14 cellular contexts compared by ENCODE assay signal in genomic region chr4:8273450-8273849, GRCh38. TPM values are rescaled to one million over a fixed set of nuclear protein-coding genes. Genes with fewer than 3 reads are reported as not detected.
"Had no signal": no experiment of that assay in that cellular context is flagged by ENCODE, and none has a peak within 500 bp of the region (broad histone marks: within the 10 kb centered on the region; RNA-seq: fewer than 3 reads in every experiment).

No MANE protein-coding gene starts in this region.

- H3K4me3 ChIP-seq: cardiac muscle cell, neural progenitor cell, smooth muscle cell had no signal

- H3K9me3 ChIP-seq: SK-N-SH had no signal

- ATAC-seq: T-helper 17 cell, WTC11 had no signal

- H3K4me3 Mint-ChIP-seq: activated naive CD4-positive, alpha-beta T cell treated with anti-CD3 and anti-CD28 coated beads for 36 hours; neural progenitor cell; T-helper 17 cell; type B pancreatic cell; WTC11 had no signal

- H3K27ac ChIP-seq: cardiac muscle cell, epithelial cell of prostate, neural progenitor cell had no signal

- H3K9ac ChIP-seq: neural progenitor cell, SK-N-SH had no signal

- H3K27ac Mint-ChIP-seq: activated naive CD4-positive, alpha-beta T cell treated with anti-CD3 and anti-CD28 coated beads for 36 hours; neural progenitor cell; T-helper 17 cell; type B pancreatic cell; WTC11 had no signal

- H3K9me3 Mint-ChIP-seq: activated naive CD4-positive, alpha-beta T cell treated with anti-CD3 and anti-CD28 coated beads for 36 hours; type B pancreatic cell; WTC11 had no signal

- DNase-seq: activated CD4-positive, alpha-beta T cell treated with anti-CD3 and anti-CD28 coated beads for 48 hours; activated CD8-positive, alpha-beta memory T cell treated with anti-CD3 and anti-CD28 coated beads for 24 hours; activated naive CD4-positive, alpha-beta T cell treated with anti-CD3 and anti-CD28 coated beads for 36 hours; effector CD8-positive, alpha-beta T cell; glutamatergic neuron; mesendoderm; T-helper 17 cell had no signal

- H3K36me3 ChIP-seq: cardiac muscle cell, neural progenitor cell had no signal

- H3K36me3 Mint-ChIP-seq: neural progenitor cell, type B pancreatic cell, WTC11 had no signal

RNA-seq across cellular contexts. Expression of gene HTRA3, which starts 3.9 kb away (rescaled TPM):
- total RNA-seq: activated naive CD4-positive, alpha-beta T cell treated with anti-CD3 and anti-CD28 coated beads for 36 hours; T-helper 17 cell had no signal
